Comparison of ENCODE assay signal across 18 cellular contexts in the genomic region with DNA sequence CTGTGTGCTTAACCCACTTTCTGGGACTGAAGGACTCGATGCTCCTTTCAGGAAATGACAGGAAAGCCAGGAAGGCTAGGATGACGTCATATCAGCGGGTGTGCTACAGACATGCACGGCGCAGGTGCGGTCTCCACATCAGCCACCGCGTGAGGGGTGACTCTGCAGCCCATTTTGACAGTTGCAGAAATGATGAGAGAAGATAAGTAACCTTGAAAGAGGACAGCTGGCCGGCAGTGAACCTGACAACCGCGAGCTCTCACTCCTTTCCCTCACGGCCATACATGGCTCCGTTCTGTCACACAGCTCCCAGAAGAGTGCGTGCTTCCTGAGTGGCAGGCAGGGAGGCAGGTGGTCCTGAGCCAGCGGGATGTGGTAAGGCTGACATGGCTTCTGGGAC. TPM values are rescaled to one million over a fixed set of nuclear protein-coding genes. Genes with fewer than 3 reads are reported as not detected.
DNase-seq lines count a peak whose midpoint lies in the region; ATAC-seq lines count a peak whose summit lies in the region.
"Had no signal": no experiment of that assay in that cellular context is flagged by ENCODE, and none has a peak within 500 bp of the region (broad histone marks: within the 10 kb centered on the region; RNA-seq: fewer than 3 reads in every experiment).

No MANE protein-coding gene starts in this region.

- CTCF ChIA-PET in activated CD8-positive, alpha-beta T cell treated with anti-CD3 and anti-CD28 coated beads, Interleukin-2, amount 10 ng/mL, durations not matched to agents 7 days and 5 days (lab: Charles Lee), result no interaction called here

- peaks cover 19% of the 10 kb centered on the region for H3K27me3 Mint-ChIP-seq in activated CD8-positive, alpha-beta T cell treated with anti-CD3 and anti-CD28 coated beads, Interleukin-2, amount 10 ng/mL, durations not matched to agents 7 days and 5 days (ENCODE audit: low read depth)

- intact Hi-C loops in posterior vena cava (cut with DNase I), result no loop called here

- POLR2A ChIA-PET in activated CD8-positive, alpha-beta T cell treated with anti-CD3 and anti-CD28 coated beads, Interleukin-2, amount 10 ng/mL, durations not matched to agents 7 days and 5 days (lab: Charles Lee), result no interaction called here

- peaks cover 28% of the 10 kb centered on the region for H3K9me3 Mint-ChIP-seq in activated CD8-positive, alpha-beta T cell treated with anti-CD3 and anti-CD28 coated beads, Interleukin-2, amount 10 ng/mL, durations not matched to agents 7 days and 5 days (ENCODE audit: insufficient read depth)

- H3K4me1 Mint-ChIP-seq in activated CD8-positive, alpha-beta T cell treated with anti-CD3 and anti-CD28 coated beads, Interleukin-2, amount 10 ng/mL, durations not matched to agents 7 days and 5 days (ENCODE audit: low read depth), result peaks cover 3% of the 10 kb centered on the region

- DNase-seq in SKM-1 treated with dmso at 0.1 percent for 144 hours (lab: John Stamatoyannopoulos, UW; ENCODE audit: unreplicated experiment), result peak; percentile 75
- no peak for DNase-seq in SKM-1 (lab: John Stamatoyannopoulos, UW; ENCODE audit: unreplicated experiment)
- peak; percentile 18 for DNase-seq in HT1080 (ENCODE audit: low read depth)
- DNase-seq in SHP77 (lab: John Stamatoyannopoulos, UW), result peak; percentile 82 to 90
- peak; percentile 51 for DNase-seq in posterior vena cava (ENCODE audit: low spot score)
- DNase-seq in activated CD8-positive, alpha-beta T cell treated with anti-CD3 and anti-CD28 coated beads, Interleukin-2, amount 10 ng/mL, durations not matched to agents 7 days and 5 days, result no peak
- DNase-seq: ACHN, AML-193, COR-L47, H7, IMR-90, Kasumi-1, NCI-H187 treated with DMSO at 0.1 percent for 48 hours, NCI-H2171 treated with DMSO at 0.1 percent for 48 hours, NCI-H748 treated with DMSO at 0.1 percent for 48 hours, RPMI8226, SJCRH30 had no signal

- ATAC-seq in activated CD8-positive, alpha-beta T cell treated with anti-CD3 and anti-CD28 coated beads, Interleukin-2, amount 10 ng/mL, durations not matched to agents 7 days and 5 days, result no peak
- ATAC-seq in GM18873 (IDR thresholded peaks at IDR 0.05; ENCODE audit: low FRiP score, unreplicated experiment), result no peak

- H3K36me3 Mint-ChIP-seq in activated CD8-positive, alpha-beta T cell treated with anti-CD3 and anti-CD28 coated beads, Interleukin-2, amount 10 ng/mL, durations not matched to agents 7 days and 5 days (ENCODE audit: low read depth), result peaks cover 4% of the 10 kb centered on the region

- H3K4me3 Mint-ChIP-seq in activated CD8-positive, alpha-beta T cell treated with anti-CD3 and anti-CD28 coated beads, Interleukin-2, amount 10 ng/mL, durations not matched to agents 7 days and 5 days, result no peak overlapping the region

- H3K27ac Mint-ChIP-seq in activated CD8-positive, alpha-beta T cell treated with anti-CD3 and anti-CD28 coated beads, Interleukin-2, amount 10 ng/mL, durations not matched to agents 7 days and 5 days, result no peak overlapping the region

RNA-seq across cellular contexts. Expression of gene KRTAP10-5, which starts 1.7 kb away (rescaled TPM):
- not detected in 2 replicates for total RNA-seq in HT1080 (2014; rRNA removed; shearing (Covaris generic))
- polyA plus RNA-seq in HT1080 (2015; cell fraction: cytosol; rRNA removed), result not detected in 2 replicates
- polyA plus RNA-seq in HT1080 (2015; cell fraction: nucleus; rRNA removed), result not detected in 2 replicates
- total RNA-seq in posterior vena cava, result not detected
- total RNA-seq in activated CD8-positive, alpha-beta T cell treated with anti-CD3 and anti-CD28 coated beads, Interleukin-2, amount 10 ng/mL, durations not matched to agents 7 days and 5 days, result not detected
- total RNA-seq: H7, IMR-90, SJCRH30 had no signal
- polyA plus RNA-seq: IMR-90 had no signal

RNA-seq across cellular contexts. Expression of gene KRTAP10-4, which starts 8.5 kb away (rescaled TPM):
- total RNA-seq in HT1080 (2014; rRNA removed; shearing (Covaris generic)), result not detected in 2 replicates
- polyA plus RNA-seq in HT1080 (2015; cell fraction: cytosol; rRNA removed), result not detected in 2 replicates
- not detected in 2 replicates for polyA plus RNA-seq in HT1080 (2015; cell fraction: nucleus; rRNA removed)
- total RNA-seq in posterior vena cava, result not detected
- total RNA-seq in activated CD8-positive, alpha-beta T cell treated with anti-CD3 and anti-CD28 coated beads, Interleukin-2, amount 10 ng/mL, durations not matched to agents 7 days and 5 days, result not detected
- total RNA-seq: H7, IMR-90, SJCRH30 had no signal
- polyA plus RNA-seq: IMR-90 had no signal

RNA-seq across cellular contexts. Expression of gene KRTAP10-6, which starts 10.2 kb away (rescaled TPM):
- total RNA-seq in HT1080 (2014; rRNA removed; shearing (Covaris generic)), result not detected in 2 replicates
- not detected in 2 replicates for polyA plus RNA-seq in HT1080 (2015; cell fraction: cytosol; rRNA removed)
- polyA plus RNA-seq in HT1080 (2015; cell fraction: nucleus; rRNA removed), result 0.10 TPM in 1 of 2 replicates, not detected in the other
- not detected for total RNA-seq in posterior vena cava
- total RNA-seq in activated CD8-positive, alpha-beta T cell treated with anti-CD3 and anti-CD28 coated beads, Interleukin-2, amount 10 ng/mL, durations not matched to agents 7 days and 5 days, result not detected
- total RNA-seq: H7, IMR-90, SJCRH30 had no signal
- polyA plus RNA-seq: IMR-90 had no signal

RNA-seq across cellular contexts. Expression of gene KRTAP10-7, which starts 18.3 kb away (rescaled TPM):
- not detected in 2 replicates for total RNA-seq in HT1080 (2014; rRNA removed; shearing (Covaris generic))
- polyA plus RNA-seq in HT1080 (2015; cell fraction: cytosol; rRNA removed), result not detected in 2 replicates
- polyA plus RNA-seq in HT1080 (2015; cell fraction: nucleus; rRNA removed), result not detected in 2 replicates
- not detected for total RNA-seq in posterior vena cava
- total RNA-seq in activated CD8-positive, alpha-beta T cell treated with anti-CD3 and anti-CD28 coated beads, Interleukin-2, amount 10 ng/mL, durations not matched to agents 7 days and 5 days, result not detected
- total RNA-seq: H7, IMR-90, SJCRH30 had no signal
- polyA plus RNA-seq: IMR-90 had no signal

RNA-seq across cellular contexts. Expression of gene KRTAP10-3, which starts 23.5 kb away (rescaled TPM):
- total RNA-seq in HT1080 (2014; rRNA removed; shearing (Covaris generic)), result not detected in 2 replicates
- polyA plus RNA-seq in HT1080 (2015; cell fraction: cytosol; rRNA removed), result not detected in 2 replicates
- polyA plus RNA-seq in HT1080 (2015; cell fraction: nucleus; rRNA removed), result not detected in 2 replicates
- not detected for total RNA-seq in posterior vena cava
- not detected for total RNA-seq in activated CD8-positive, alpha-beta T cell treated with anti-CD3 and anti-CD28 coated beads, Interleukin-2, amount 10 ng/mL, durations not matched to agents 7 days and 5 days
- total RNA-seq: H7, IMR-90, SJCRH30 had no signal
- polyA plus RNA-seq: IMR-90 had no signal

Comparison
In these comparisons a context has a peak if more than half of its experiments do, and no peak if none do; other contexts are left out.
1. DNase-seq: peak in SKM-1 treated with dmso at 0.1 percent for 144 hours (single experiment), HT1080 (single experiment), SHP77 (2 of 2) and posterior vena cava (single experiment); none in SKM-1 (single experiment) and activated CD8-positive, alpha-beta T cell treated with anti-CD3 and anti-CD28 coated beads, Interleukin-2, amount 10 ng/mL, durations not matched to agents 7 days and 5 days (single experiment).